25 cellular contexts compared by ENCODE assay signal in genomic region chr6:85169189-85169588, GRCh38.
DNase-seq lines count a peak whose midpoint lies in the region; ATAC-seq, FAIRE-seq and TF ChIP-seq lines count a peak whose summit lies in the region.
"Had no signal": no experiment of that assay in that cellular context is flagged by ENCODE, and none has a peak within 500 bp of the region (broad histone marks: within the 10 kb centered on the region; RNA-seq: fewer than 3 reads in every experiment).

No MANE protein-coding gene starts in this region.

- intact Hi-C loops in right lobe of liver (cut with DNase I) (no loop called here), HepG2 (cut with micrococcal nuclease; ENCODE audit: unreplicated experiment) (no loop called here), testis (cut with DNase I; ENCODE audit: low total_unique reads) (no loop called here)

- in situ Hi-C loops in HepG2 (cut with HindIII; ENCODE audit: extremely low pct_ligation_motif_present, low pct_unique_long_range_greater_than_20kb) = no loop called here

- 12% methylated on average over 2 of the region's 2 CpGs for WGBS in right lobe of liver (ENCODE audit: insufficient coverage, low coverage, low lambda C conversion rate, missing lambda C conversion rate)
- WGBS in HepG2 (ENCODE audit: low lambda C conversion rate) = 0% methylated on average over 2 of the region's 2 CpGs
- WGBS in testis, 2 donors = 46 to 48% methylated on average over 2 of the region's 2 CpGs

- H3K4me3 ChIP-seq in right lobe of liver (no peak overlapping the region), HepG2 (replicated peaks in 1 of 3; ENCODE audit: insufficient read depth in 1 of 3, low read depth in 2 of 3, low read length in 3 of 3) (no peak overlapping the region), testis (no peak overlapping the region)
- H3K4me3 ChIP-seq: A549; BLaER1 treated with 17β-estradiol and CSF1 and Interleukin-3, amounts not matched to agents 10 nM and 100 nM had no signal

- CTCF ChIA-PET in HepG2 (lab: Yijun Ruan, JAX; ENCODE audit: low intra/inter-chr PET ratio, low total read pairs) (no interaction called here), WTC11 (lab: Charles Lee) (no interaction called here)

- POLR2A ChIA-PET in HepG2 (lab: Yijun Ruan, JAX) (no interaction called here), WTC11 (lab: Charles Lee) (no interaction called here)

- H3K27ac ChIP-seq in right lobe of liver = no peak overlapping the region
- no peak overlapping the region for H3K27ac ChIP-seq in HepG2 (ENCODE audit: extremely low read length, insufficient read depth, low read length)
- no peak overlapping the region for H3K27ac ChIP-seq in testis
- H3K27ac ChIP-seq: 22Rv1; A549; BLaER1 treated with 17β-estradiol and CSF1 and Interleukin-3, amounts not matched to agents 10 nM and 100 nM; C4-2B had no signal

- H3K27me3 Mint-ChIP-seq in WTC11 (ENCODE audit: low read depth) = no peaks in the 10 kb centered on the region
- H3K27me3 Mint-ChIP-seq: B cell; CD4-positive, alpha-beta T cell had no signal

- TF ChIP-seq EP300 in HepG2 (IDR thresholded peaks at IDR 0.05; ENCODE audit: low read depth in 2 of 2, low read length in 2 of 2) (no peak), HepG2 (CRISPR knock-in tag; IDR thresholded peaks at IDR 0.05; ENCODE audit: borderline replicate concordance) (no peak)

- H2AFZ ChIP-seq in HepG2 (ENCODE audit: low read length) = no peak overlapping the region

- peak; percentile 31 to 84 (median 51) for ATAC-seq in right lobe of liver
- ATAC-seq in HepG2 = no peak
- peak; percentile 85 for ATAC-seq in WTC11
- ATAC-seq in left lobe of liver = peak; percentile 43
- ATAC-seq: A549; CD8-positive, alpha-beta T cell had no signal

- H3K27me3 ChIP-seq in right lobe of liver (no peaks in the 10 kb centered on the region), HepG2 (ENCODE audit: control insufficient read depth in 1 of 2, insufficient read depth in 2 of 2, low read length in 2 of 2) (no peaks in the 10 kb centered on the region), testis (no peaks in the 10 kb centered on the region)
- H3K27me3 ChIP-seq: BLaER1 treated with 17β-estradiol and CSF1 and Interleukin-3, amounts not matched to agents 10 nM and 100 nM had no signal

- TF ChIP-seq CTCF in right lobe of liver (IDR thresholded peaks at IDR 0.05) (no peak), HepG2 (CRISPR knock-in tag; IDR thresholded peaks at IDR 0.05) (no peak), WTC11 (IDR thresholded peaks at IDR 0.05) (no peak), testis (IDR thresholded peaks at IDR 0.05) (no peak)

- no peaks in the 10 kb centered on the region for H3K36me3 ChIP-seq in right lobe of liver
- no peaks in the 10 kb centered on the region for H3K36me3 ChIP-seq in HepG2 (replicated peaks in 1 of 2; ENCODE audit: control insufficient read depth in 1 of 2, insufficient read depth in 2 of 2, low read length in 2 of 2)
- no peaks in the 10 kb centered on the region for H3K36me3 ChIP-seq in testis (ENCODE audit: low read depth, missing control alignments)
- H3K36me3 ChIP-seq: BLaER1 treated with 17β-estradiol and CSF1 and Interleukin-3, amounts not matched to agents 10 nM and 100 nM had no signal

- peaks cover 2% of the 10 kb centered on the region for H3K9me3 Mint-ChIP-seq in WTC11

- no peaks in the 10 kb centered on the region for H3K36me3 Mint-ChIP-seq in WTC11
- H3K36me3 Mint-ChIP-seq: CD8-positive, alpha-beta T cell had no signal

- no peak for FAIRE-seq in HepG2 (lab: Jason Lieb, UNC)
- FAIRE-seq: A549, D721Med, GM12891 had no signal

- H3K4me3 Mint-ChIP-seq in WTC11 = no peak overlapping the region
- H3K4me3 Mint-ChIP-seq: B cell; CD4-positive, alpha-beta T cell; CD8-positive, alpha-beta T cell had no signal

- H3K27ac Mint-ChIP-seq in WTC11 = no peak overlapping the region
- H3K27ac Mint-ChIP-seq: B cell; CD4-positive, alpha-beta T cell; CD8-positive, alpha-beta T cell had no signal

- H3K79me2 ChIP-seq in HepG2 (ENCODE audit: insufficient read depth, low read length) = no peaks in the 10 kb centered on the region

- no peak overlapping the region for H3K4me2 ChIP-seq in HepG2 (ENCODE audit: low read depth, low read length)
- H3K4me2 ChIP-seq: A549 had no signal

- TF ChIP-seq RAD21 in HepG2 (CRISPR knock-in tag; IDR thresholded peaks at IDR 0.05) = no peak

- DNase-seq in right lobe of liver (peak in 1 of 3 donors; percentile 42), HepG2 (ENCODE audit: low spot score) (no peak), OCI-M1 (lab: John Stamatoyannopoulos, UW) (peak; percentile 8), WTC11 (ENCODE audit: low spot score) (no peak), left lobe of liver (ENCODE audit: low spot score) (no peak), GF-D8 (lab: John Stamatoyannopoulos, UW) (no peak), testis (no peak)
- DNase-seq in activated CD4-positive, alpha-beta T cell treated with anti-CD3 and anti-CD28 coated beads, Interleukin-2, amount 50 U/mL, for 4 hours = no peak
- DNase-seq: AML-193; Caco-2; Calu3; CD4-positive, alpha-beta T cell; CD8-positive, alpha-beta T cell; DMS53; DMS79; DND-41; EL; GDM1 had no signal

- H3K4me1 Mint-ChIP-seq in WTC11 = peaks cover 19% of the 10 kb centered on the region
- H3K4me1 Mint-ChIP-seq: B cell had no signal

- no TSS peak for BruUV-seq in HepG2 (replicated peaks; lab: Mats Ljungman, UMichigan)

- no peaks in the 10 kb centered on the region for H3K9me3 ChIP-seq in right lobe of liver
- H3K9me3 ChIP-seq in HepG2 (ENCODE audit: low read length) = no peaks in the 10 kb centered on the region
- H3K9me3 ChIP-seq in testis = no peaks in the 10 kb centered on the region
- H3K9me3 ChIP-seq: A549; BLaER1 treated with 17β-estradiol and CSF1 and Interleukin-3, amounts not matched to agents 10 nM and 100 nM; Caco-2 had no signal

- H3K4me1 ChIP-seq in right lobe of liver (no peaks in the 10 kb centered on the region), HepG2 (ENCODE audit: insufficient read depth, low read length) (no peaks in the 10 kb centered on the region), testis (no peaks in the 10 kb centered on the region)
- H3K4me1 ChIP-seq: A549, Caco-2 had no signal

- no peak for TF ChIP-seq POLR2A in right lobe of liver (IDR thresholded peaks at IDR 0.05)
- TF ChIP-seq POLR2A in HepG2 (IDR thresholded peaks at IDR 0.05; ENCODE audit: insufficient read depth in 1 of 2, low read depth in 2 of 2, low read length in 2 of 2) = no peak
- no peak for TF ChIP-seq POLR2A in testis (IDR thresholded peaks at IDR 0.05)

- no peaks in the 10 kb centered on the region for H4K20me1 ChIP-seq in HepG2 (ENCODE audit: insufficient read depth, low read length)
- H4K20me1 ChIP-seq: BLaER1 treated with 17β-estradiol and CSF1 and Interleukin-3, amounts not matched to agents 10 nM and 100 nM had no signal

- H3K9ac ChIP-seq in HepG2 (ENCODE audit: insufficient read depth, low read depth, low read length) = no peak overlapping the region
- H3K9ac ChIP-seq: BLaER1 treated with 17β-estradiol and CSF1 and Interleukin-3, amounts not matched to agents 10 nM and 100 nM had no signal

TF ChIP-seq in HepG2, 621 proteins besides CTCF, POLR2A, EP300 and RAD21 (continues in another document):
- TF ChIP-seq IRF2 (CRISPR knock-in tag; IDR thresholded peaks at IDR 0.05) (no peak), SMARCC2 (IDR thresholded peaks at IDR 0.05) (no peak), ZNF225 (CRISPR knock-in tag; IDR thresholded peaks at IDR 0.05) (no peak), GPBP1L1 (CRISPR knock-in tag; IDR thresholded peaks at IDR 0.05) (no peak)
- TF ChIP-seq, protein P1, sequence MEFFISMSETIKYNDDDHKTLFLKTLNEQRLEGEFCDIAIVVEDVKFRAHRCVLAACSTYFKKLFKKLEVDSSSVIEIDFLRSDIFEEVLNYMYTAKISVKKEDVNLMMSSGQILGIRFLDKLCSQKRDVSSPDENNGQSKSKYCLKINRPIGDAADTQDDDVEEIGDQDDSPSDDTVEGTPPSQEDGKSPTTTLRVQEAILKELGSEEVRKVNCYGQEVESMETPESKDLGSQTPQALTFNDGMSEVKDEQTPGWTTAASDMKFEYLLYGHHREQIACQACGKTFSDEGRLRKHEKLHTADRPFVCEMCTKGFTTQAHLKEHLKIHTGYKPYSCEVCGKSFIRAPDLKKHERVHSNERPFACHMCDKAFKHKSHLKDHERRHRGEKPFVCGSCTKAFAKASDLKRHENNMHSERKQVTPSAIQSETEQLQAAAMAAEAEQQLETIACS (CRISPR knock-in tag; IDR thresholded peaks at IDR 0.05) = no peak

TF ChIP-seq in WTC11, 78 proteins besides CTCF, POLR2A, EP300 and RAD21 (continues in another document):
- TF ChIP-seq PRRX2 (CRISPR knock-in tag; IDR thresholded peaks at IDR 0.05) (no peak), ETV6 (CRISPR knock-in tag; IDR thresholded peaks at IDR 0.05) (no peak), RORB (CRISPR knock-in tag; IDR thresholded peaks at IDR 0.05) (no peak), NR3C1 (CRISPR knock-in tag; conservative IDR thresholded peaks at IDR 0.05; ENCODE audit: low read depth) (no peak), IRF2 (CRISPR knock-in tag; IDR thresholded peaks at IDR 0.05; ENCODE audit: borderline replicate concordance, low read depth) (no peak), SP1 (CRISPR knock-in tag; conservative IDR thresholded peaks at IDR 0.05) (no peak), PREB (CRISPR knock-in tag; IDR thresholded peaks at IDR 0.05; ENCODE audit: borderline replicate concordance) (no peak), FOXJ3 (CRISPR knock-in tag; IDR thresholded peaks at IDR 0.05; ENCODE audit: borderline replicate concordance) (no peak), GABPB1 (CRISPR knock-in tag; IDR thresholded peaks at IDR 0.05) (no peak)
- TF ChIP-seq, protein P2, sequence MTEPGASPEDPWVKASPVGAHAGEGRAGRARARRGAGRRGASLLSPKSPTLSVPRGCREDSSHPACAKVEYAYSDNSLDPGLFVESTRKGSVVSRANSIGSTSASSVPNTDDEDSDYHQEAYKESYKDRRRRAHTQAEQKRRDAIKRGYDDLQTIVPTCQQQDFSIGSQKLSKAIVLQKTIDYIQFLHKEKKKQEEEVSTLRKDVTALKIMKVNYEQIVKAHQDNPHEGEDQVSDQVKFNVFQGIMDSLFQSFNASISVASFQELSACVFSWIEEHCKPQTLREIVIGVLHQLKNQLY (CRISPR knock-in tag; IDR thresholded peaks at IDR 0.05) = no peak
